34 cellular contexts compared by ENCODE assay signal in genomic region chr6:38937839-38938613, GRCh38.
"Had no signal": no experiment of that assay in that cellular context is flagged by ENCODE, and none has a peak within 500 bp of the region (broad histone marks: within the 10 kb centered on the region; RNA-seq: fewer than 3 reads in every experiment).

No MANE protein-coding gene starts in this region.

- H3K4me3 Mint-ChIP-seq: activated B cell treated with CpG ODN at 0.5 μM for 24 hours; activated CD4-positive, alpha-beta memory T cell treated with anti-CD3 and anti-CD28 coated beads for 36 hours; activated CD4-positive, alpha-beta T cell treated with anti-CD3 and anti-CD28 coated beads, Interleukin-2, amount 10 ng/mL, durations not matched to agents 24 days and 14 days; activated CD8-positive, alpha-beta T cell treated with anti-CD3 and anti-CD28 coated beads for 36 hours; activated naive CD4-positive, alpha-beta T cell treated with anti-CD3 and anti-CD28 coated beads for 36 hours; activated naive CD8-positive, alpha-beta T cell; activated naive CD8-positive, alpha-beta T cell treated with anti-CD3 and anti-CD28 coated beads, Interleukin-2, amount 10 ng/mL, durations not matched to agents 7 days and 5 days; activated naive CD8-positive, alpha-beta T cell treated with anti-CD3 and anti-CD28 coated beads, Interleukin-2, amount 50 U/mL, for 24 hours; activated T-cell treated with anti-CD3 and anti-CD28 coated beads, Interleukin-2, amount 50 U/mL, for 4 hours; activated T-cell treated with anti-CD3 and anti-CD28 coated beads, Interleukin-2, amount 50 U/mL, for 72 hours; activated T-helper 1 cell treated with anti-CD3 and anti-CD28 coated beads, Interleukin-12 subunit alpha, Interleukin-12 subunit beta, Interleukin-2, Interleukin-4 antibody, amounts not matched to agents 30 ng/mL and 10 ng/mL and 1 ng/mL, durations not matched to agents 14 hours and 24 hours and 36 hours; activated T-helper 17 cell treated with anti-CD3 and anti-CD28 coated beads, Interleukin-2, amount 50 U/mL, for 72 hours; brain; central memory CD8-positive, alpha-beta T cell; T-cell; T-helper 2 cell treated with Interferon-gamma antibody and Interleukin-4, amounts not matched to agents 5 μg/mL and 100 μg/mL, for 36 hours had no signal

- H3K27me3 Mint-ChIP-seq: activated CD4-positive, alpha-beta memory T cell treated with anti-CD3 and anti-CD28 coated beads for 36 hours; activated CD8-positive, alpha-beta T cell treated with anti-CD3 and anti-CD28 coated beads for 36 hours; activated naive CD8-positive, alpha-beta T cell; activated naive CD8-positive, alpha-beta T cell treated with anti-CD3 and anti-CD28 coated beads, Interleukin-2, amount 50 U/mL, for 24 hours; activated T-helper 17 cell treated with anti-CD3 and anti-CD28 coated beads, Interleukin-2, amount 50 U/mL, for 72 hours had no signal

- H3K27ac ChIP-seq: ascending aorta, cardiac muscle cell, VCaP had no signal

- H3K36me3 ChIP-seq: ascending aorta, cardiac muscle cell had no signal

- H3K4me3 ChIP-seq: ascending aorta, cardiac muscle cell had no signal

- H3K27me3 ChIP-seq: ascending aorta, cardiac muscle cell had no signal

- H3K4me1 ChIP-seq: ascending aorta had no signal

- H3K36me3 Mint-ChIP-seq: activated CD4-positive, alpha-beta memory T cell treated with anti-CD3 and anti-CD28 coated beads for 36 hours; activated naive CD8-positive, alpha-beta T cell; activated naive CD8-positive, alpha-beta T cell treated with anti-CD3 and anti-CD28 coated beads, Interleukin-2, amount 10 ng/mL, durations not matched to agents 7 days and 5 days; brain; T-cell had no signal

- H3K27ac Mint-ChIP-seq: activated B cell treated with CpG ODN at 0.5 μM for 24 hours; activated CD4-positive, alpha-beta memory T cell treated with anti-CD3 and anti-CD28 coated beads for 36 hours; activated CD4-positive, alpha-beta T cell treated with anti-CD3 and anti-CD28 coated beads, Interleukin-2, amount 10 ng/mL, durations not matched to agents 24 days and 14 days; activated CD8-positive, alpha-beta T cell treated with anti-CD3 and anti-CD28 coated beads for 36 hours; activated naive CD8-positive, alpha-beta T cell; activated naive CD8-positive, alpha-beta T cell treated with anti-CD3 and anti-CD28 coated beads, Interleukin-2, amount 10 ng/mL, durations not matched to agents 7 days and 5 days; activated naive CD8-positive, alpha-beta T cell treated with anti-CD3 and anti-CD28 coated beads, Interleukin-2, amount 50 U/mL, for 24 hours; activated T-cell treated with anti-CD3 and anti-CD28 coated beads, Interleukin-2, amount 50 U/mL, for 72 hours; activated T-helper 1 cell treated with anti-CD3 and anti-CD28 coated beads, Interleukin-12 subunit alpha, Interleukin-12 subunit beta, Interleukin-2, Interleukin-4 antibody, amounts not matched to agents 30 ng/mL and 10 ng/mL and 1 ng/mL, durations not matched to agents 14 hours and 24 hours and 36 hours; activated T-helper 17 cell treated with anti-CD3 and anti-CD28 coated beads, Interleukin-2, amount 50 U/mL, for 72 hours; brain; T-cell; T-helper 2 cell treated with Interferon-gamma antibody and Interleukin-4, amounts not matched to agents 5 μg/mL and 100 μg/mL, for 36 hours had no signal

- ATAC-seq: activated T-cell treated with anti-CD3 and anti-CD28 coated beads, Interleukin-2, amount 50 U/mL, for 4 hours; activated T-cell treated with anti-CD3 and anti-CD28 coated beads, Interleukin-2, amount 50 U/mL, for 72 hours; activated T-helper 17 cell treated with anti-CD3 and anti-CD28 coated beads, Interleukin-2, amount 50 U/mL, for 72 hours had no signal

- H3K4me1 Mint-ChIP-seq: activated B cell treated with CpG ODN at 0.5 μM for 24 hours; activated CD4-positive, alpha-beta T cell treated with anti-CD3 and anti-CD28 coated beads, Interleukin-2, amount 10 ng/mL, durations not matched to agents 24 days and 14 days; activated naive CD8-positive, alpha-beta T cell treated with anti-CD3 and anti-CD28 coated beads, Interleukin-2, amount 10 ng/mL, durations not matched to agents 7 days and 5 days; activated T-helper 17 cell treated with anti-CD3 and anti-CD28 coated beads, Interleukin-2, amount 50 U/mL, for 72 hours; central memory CD8-positive, alpha-beta T cell had no signal

- H3K9me3 Mint-ChIP-seq: activated B cell treated with CpG ODN at 0.5 μM for 24 hours; activated CD4-positive, alpha-beta memory T cell treated with anti-CD3 and anti-CD28 coated beads for 36 hours; activated CD4-positive, alpha-beta T cell treated with anti-CD3 and anti-CD28 coated beads, Interleukin-2, amount 10 ng/mL, durations not matched to agents 24 days and 14 days; activated CD8-positive, alpha-beta T cell treated with anti-CD3 and anti-CD28 coated beads for 36 hours; activated naive CD4-positive, alpha-beta T cell treated with anti-CD3 and anti-CD28 coated beads for 36 hours; activated naive CD8-positive, alpha-beta T cell treated with anti-CD3 and anti-CD28 coated beads, Interleukin-2, amount 10 ng/mL, durations not matched to agents 7 days and 5 days; activated naive CD8-positive, alpha-beta T cell treated with anti-CD3 and anti-CD28 coated beads, Interleukin-2, amount 50 U/mL, for 24 hours; activated T-cell treated with anti-CD3 and anti-CD28 coated beads, Interleukin-2, amount 50 U/mL, for 4 hours; activated T-cell treated with anti-CD3 and anti-CD28 coated beads, Interleukin-2, amount 50 U/mL, for 72 hours; activated T-helper 1 cell treated with anti-CD3 and anti-CD28 coated beads, Interleukin-12 subunit alpha, Interleukin-12 subunit beta, Interleukin-2, Interleukin-4 antibody, amounts not matched to agents 30 ng/mL and 10 ng/mL and 1 ng/mL, durations not matched to agents 14 hours and 24 hours and 36 hours; activated T-helper 17 cell treated with anti-CD3 and anti-CD28 coated beads, Interleukin-2, amount 50 U/mL, for 72 hours; brain; central memory CD8-positive, alpha-beta T cell; T-cell; T-helper 2 cell treated with Interferon-gamma antibody and Interleukin-4, amounts not matched to agents 5 μg/mL and 100 μg/mL, for 36 hours had no signal

- DNase-seq: activated B cell treated with CpG ODN at 0.5 μM for 24 hours; activated CD4-positive, alpha-beta memory T cell treated with anti-CD3 and anti-CD28 coated beads for 36 hours; activated CD4-positive, alpha-beta T cell treated with anti-CD3 and anti-CD28 coated beads for 4 hours; activated CD4-positive, alpha-beta T cell treated with anti-CD3 and anti-CD28 coated beads, Interleukin-2, amount 10 ng/mL, durations not matched to agents 24 days and 14 days; activated CD4-positive, alpha-beta T cell treated with anti-CD3 and anti-CD28 coated beads, Interleukin-2, amount 50 U/mL, for 1 hour; activated CD4-positive, alpha-beta T cell treated with anti-CD3 and anti-CD28 coated beads, Interleukin-2, amount 50 U/mL, for 4 hours; activated CD8-positive, alpha-beta memory T cell treated with anti-CD3 and anti-CD28 coated beads, Interleukin-2, amount 50 U/mL, for 4 hours; activated CD8-positive, alpha-beta T cell treated with anti-CD3 and anti-CD28 coated beads for 36 hours; activated effector memory CD4-positive, alpha-beta T cell treated with anti-CD3 and anti-CD28 coated beads, Interleukin-2, amount 50 U/mL, for 16 hours; activated gamma-delta T cell treated with Interleukin-2 at 50 U/mL for 16 hours; activated naive CD4-positive, alpha-beta T cell; activated naive CD4-positive, alpha-beta T cell treated with anti-CD3 and anti-CD28 coated beads for 36 hours; activated naive CD4-positive, alpha-beta T cell treated with anti-CD3 and anti-CD28 coated beads, Interleukin-2, amount 50 U/mL, for 16 hours; activated naive CD8-positive, alpha-beta T cell treated with anti-CD3 and anti-CD28 coated beads, Interleukin-2, amount 10 ng/mL, durations not matched to agents 7 days and 5 days; activated naive CD8-positive, alpha-beta T cell treated with anti-CD3 and anti-CD28 coated beads, Interleukin-2, amount 50 U/mL, for 24 hours; activated T-cell treated with anti-CD3 and anti-CD28 coated beads for 4 hours; activated T-cell treated with anti-CD3 and anti-CD28 coated beads, Interleukin-2, amount 50 U/mL, for 1 hour; activated T-cell treated with anti-CD3 and anti-CD28 coated beads, Interleukin-2, amount 50 U/mL, for 4 hours; activated T-cell treated with anti-CD3 and anti-CD28 coated beads, Interleukin-2, amount 50 U/mL, for 72 hours; amygdala; anterior cingulate cortex; caudate nucleus; cerebellar nuclear complex; T-helper 9 cell had no signal

- H3K9me3 ChIP-seq: ascending aorta had no signal
